Comparison of ENCODE assay signal across 1 cellular context in the genomic region with DNA sequence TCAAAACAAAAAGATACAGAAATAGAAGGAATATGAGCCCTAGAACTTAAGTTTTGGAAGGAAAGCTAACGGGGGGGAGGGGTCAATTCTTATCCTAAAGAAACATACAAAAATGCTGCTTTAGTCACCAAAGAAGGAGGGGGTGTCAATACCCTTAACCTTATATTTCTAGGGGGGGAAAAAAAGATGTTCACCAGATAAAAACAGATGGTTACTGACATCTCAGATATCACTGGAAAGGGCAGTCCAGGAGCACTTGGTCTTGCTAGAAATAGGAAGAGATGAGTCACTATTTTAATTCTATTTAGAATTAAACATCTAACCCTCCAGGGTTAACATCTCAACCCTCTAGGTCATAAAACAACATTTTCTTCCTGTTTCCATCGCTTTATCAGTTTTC.
A peak's percentile ranks its signal among the peaks of the same experiment; 100 is the strongest.
TF ChIP-seq lines count a peak whose summit lies in the region.

No MANE protein-coding gene starts in this region.

TF ChIP-seq in K562, 482 proteins besides CTCF, POLR2A, EP300 and RAD21 (continued from another document and continues in another):
- peak; percentile 70 for TF ChIP-seq TCF3 (CRISPR knock-in tag; IDR thresholded peaks at IDR 0.05)
- TF ChIP-seq, protein P1, sequence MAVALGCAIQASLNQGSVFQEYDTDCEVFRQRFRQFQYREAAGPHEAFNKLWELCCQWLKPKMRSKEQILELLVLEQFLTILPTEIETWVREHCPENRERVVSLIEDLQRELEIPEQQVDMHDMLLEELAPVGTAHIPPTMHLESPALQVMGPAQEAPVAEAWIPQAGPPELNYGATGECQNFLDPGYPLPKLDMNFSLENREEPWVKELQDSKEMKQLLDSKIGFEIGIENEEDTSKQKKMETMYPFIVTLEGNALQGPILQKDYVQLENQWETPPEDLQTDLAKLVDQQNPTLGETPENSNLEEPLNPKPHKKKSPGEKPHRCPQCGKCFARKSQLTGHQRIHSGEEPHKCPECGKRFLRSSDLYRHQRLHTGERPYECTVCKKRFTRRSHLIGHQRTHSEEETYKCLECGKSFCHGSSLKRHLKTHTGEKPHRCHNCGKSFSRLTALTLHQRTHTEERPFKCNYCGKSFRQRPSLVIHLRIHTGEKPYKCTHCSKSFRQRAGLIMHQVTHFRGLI (CRISPR knock-in tag; IDR thresholded peaks at IDR 0.05): no peak
- no peak for TF ChIP-seq MXI1 (IDR thresholded peaks at IDR 0.05; ENCODE audit: low read depth, low read length)
- TF ChIP-seq, protein P2, sequence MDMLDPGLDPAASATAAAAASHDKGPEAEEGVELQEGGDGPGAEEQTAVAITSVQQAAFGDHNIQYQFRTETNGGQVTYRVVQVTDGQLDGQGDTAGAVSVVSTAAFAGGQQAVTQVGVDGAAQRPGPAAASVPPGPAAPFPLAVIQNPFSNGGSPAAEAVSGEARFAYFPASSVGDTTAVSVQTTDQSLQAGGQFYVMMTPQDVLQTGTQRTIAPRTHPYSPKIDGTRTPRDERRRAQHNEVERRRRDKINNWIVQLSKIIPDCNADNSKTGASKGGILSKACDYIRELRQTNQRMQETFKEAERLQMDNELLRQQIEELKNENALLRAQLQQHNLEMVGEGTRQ (CRISPR knock-in tag; IDR thresholded peaks at IDR 0.05): no peak
- no peak for TF ChIP-seq HDAC2 (IDR thresholded peaks at IDR 0.05)
- TF ChIP-seq, protein P3, sequence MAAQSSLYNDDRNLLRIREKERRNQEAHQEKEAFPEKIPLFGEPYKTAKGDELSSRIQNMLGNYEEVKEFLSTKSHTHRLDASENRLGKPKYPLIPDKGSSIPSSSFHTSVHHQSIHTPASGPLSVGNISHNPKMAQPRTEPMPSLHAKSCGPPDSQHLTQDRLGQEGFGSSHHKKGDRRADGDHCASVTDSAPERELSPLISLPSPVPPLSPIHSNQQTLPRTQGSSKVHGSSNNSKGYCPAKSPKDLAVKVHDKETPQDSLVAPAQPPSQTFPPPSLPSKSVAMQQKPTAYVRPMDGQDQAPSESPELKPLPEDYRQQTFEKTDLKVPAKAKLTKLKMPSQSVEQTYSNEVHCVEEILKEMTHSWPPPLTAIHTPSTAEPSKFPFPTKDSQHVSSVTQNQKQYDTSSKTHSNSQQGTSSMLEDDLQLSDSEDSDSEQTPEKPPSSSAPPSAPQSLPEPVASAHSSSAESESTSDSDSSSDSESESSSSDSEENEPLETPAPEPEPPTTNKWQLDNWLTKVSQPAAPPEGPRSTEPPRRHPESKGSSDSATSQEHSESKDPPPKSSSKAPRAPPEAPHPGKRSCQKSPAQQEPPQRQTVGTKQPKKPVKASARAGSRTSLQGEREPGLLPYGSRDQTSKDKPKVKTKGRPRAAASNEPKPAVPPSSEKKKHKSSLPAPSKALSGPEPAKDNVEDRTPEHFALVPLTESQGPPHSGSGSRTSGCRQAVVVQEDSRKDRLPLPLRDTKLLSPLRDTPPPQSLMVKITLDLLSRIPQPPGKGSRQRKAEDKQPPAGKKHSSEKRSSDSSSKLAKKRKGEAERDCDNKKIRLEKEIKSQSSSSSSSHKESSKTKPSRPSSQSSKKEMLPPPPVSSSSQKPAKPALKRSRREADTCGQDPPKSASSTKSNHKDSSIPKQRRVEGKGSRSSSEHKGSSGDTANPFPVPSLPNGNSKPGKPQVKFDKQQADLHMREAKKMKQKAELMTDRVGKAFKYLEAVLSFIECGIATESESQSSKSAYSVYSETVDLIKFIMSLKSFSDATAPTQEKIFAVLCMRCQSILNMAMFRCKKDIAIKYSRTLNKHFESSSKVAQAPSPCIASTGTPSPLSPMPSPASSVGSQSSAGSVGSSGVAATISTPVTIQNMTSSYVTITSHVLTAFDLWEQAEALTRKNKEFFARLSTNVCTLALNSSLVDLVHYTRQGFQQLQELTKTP (IDR thresholded peaks at IDR 0.05; ENCODE audit: low read depth in 1 of 2, partially characterized antibody in 2 of 2): no peak
- TF ChIP-seq ZKSCAN8 (CRISPR knock-in tag; IDR thresholded peaks at IDR 0.05): no peak
- TF ChIP-seq ZNF551 (CRISPR knock-in tag; IDR thresholded peaks at IDR 0.05): no peak
- no peak for TF ChIP-seq ZNF224 (CRISPR knock-in tag; IDR thresholded peaks at IDR 0.05)
- TF ChIP-seq ELF1 (tag; IDR thresholded peaks at IDR 0.05): no peak
- TF ChIP-seq ZNF408 (CRISPR knock-in tag; IDR thresholded peaks at IDR 0.05; ENCODE audit: low read depth): no peak
- TF ChIP-seq, protein P4, sequence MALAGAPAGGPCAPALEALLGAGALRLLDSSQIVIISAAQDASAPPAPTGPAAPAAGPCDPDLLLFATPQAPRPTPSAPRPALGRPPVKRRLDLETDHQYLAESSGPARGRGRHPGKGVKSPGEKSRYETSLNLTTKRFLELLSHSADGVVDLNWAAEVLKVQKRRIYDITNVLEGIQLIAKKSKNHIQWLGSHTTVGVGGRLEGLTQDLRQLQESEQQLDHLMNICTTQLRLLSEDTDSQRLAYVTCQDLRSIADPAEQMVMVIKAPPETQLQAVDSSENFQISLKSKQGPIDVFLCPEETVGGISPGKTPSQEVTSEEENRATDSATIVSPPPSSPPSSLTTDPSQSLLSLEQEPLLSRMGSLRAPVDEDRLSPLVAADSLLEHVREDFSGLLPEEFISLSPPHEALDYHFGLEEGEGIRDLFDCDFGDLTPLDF (CRISPR knock-in tag; IDR thresholded peaks at IDR 0.05): no peak
- TF ChIP-seq FOXP1 (CRISPR knock-in tag; IDR thresholded peaks at IDR 0.05): no peak
- no peak for TF ChIP-seq MCM7 (IDR thresholded peaks at IDR 0.05)
- TF ChIP-seq SMAD2 (IDR thresholded peaks at IDR 0.05; ENCODE audit: low read depth, low read length): no peak
- TF ChIP-seq HMGN3 (IDR thresholded peaks at IDR 0.05; ENCODE audit: borderline replicate concordance, extremely low read depth, insufficient read length, low read depth, low read length): no peak
- TF ChIP-seq, protein P5, sequence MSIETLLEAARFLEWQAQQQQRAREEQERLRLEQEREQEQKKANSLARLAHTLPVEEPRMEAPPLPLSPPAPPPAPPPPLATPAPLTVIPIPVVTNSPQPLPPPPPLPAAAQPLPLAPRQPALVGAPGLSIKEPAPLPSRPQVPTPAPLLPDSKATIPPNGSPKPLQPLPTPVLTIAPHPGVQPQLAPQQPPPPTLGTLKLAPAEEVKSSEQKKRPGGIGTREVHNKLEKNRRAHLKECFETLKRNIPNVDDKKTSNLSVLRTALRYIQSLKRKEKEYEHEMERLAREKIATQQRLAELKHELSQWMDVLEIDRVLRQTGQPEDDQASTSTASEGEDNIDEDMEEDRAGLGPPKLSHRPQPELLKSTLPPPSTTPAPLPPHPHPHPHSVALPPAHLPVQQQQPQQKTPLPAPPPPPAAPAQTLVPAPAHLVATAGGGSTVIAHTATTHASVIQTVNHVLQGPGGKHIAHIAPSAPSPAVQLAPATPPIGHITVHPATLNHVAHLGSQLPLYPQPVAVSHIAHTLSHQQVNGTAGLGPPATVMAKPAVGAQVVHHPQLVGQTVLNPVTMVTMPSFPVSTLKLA (conservative IDR thresholded peaks at IDR 0.05): 0 out of 4 replicates have a peak, but pooled peaks have one; percentile 32 to 34
- no peak for TF ChIP-seq TAF7 (tag; IDR thresholded peaks at IDR 0.05)
- TF ChIP-seq JUND (IDR thresholded peaks at IDR 0.05; ENCODE audit: borderline replicate concordance, low read depth, low read length): peak; percentile 81; the same call in 1 of the 2 replicates
- TF ChIP-seq JUND (tag; IDR thresholded peaks at IDR 0.05; ENCODE audit: borderline replicate concordance, low read depth, low read length): peak; percentile 44; the same call in 2 of the 3 replicates
- TF ChIP-seq HIVEP1 (CRISPR knock-in tag; IDR thresholded peaks at IDR 0.05): no peak
- TF ChIP-seq OTX1 (CRISPR knock-in tag; IDR thresholded peaks at IDR 0.05): no peak
- TF ChIP-seq ZNF146 (CRISPR knock-in tag; IDR thresholded peaks at IDR 0.05; ENCODE audit: unreplicated experiment): no peak
- no peak for TF ChIP-seq ZBTB8A (IDR thresholded peaks at IDR 0.05; ENCODE audit: partially characterized antibody)
- TF ChIP-seq ARID1B (IDR thresholded peaks at IDR 0.05): peak; percentile 90
- TF ChIP-seq, protein P6, sequence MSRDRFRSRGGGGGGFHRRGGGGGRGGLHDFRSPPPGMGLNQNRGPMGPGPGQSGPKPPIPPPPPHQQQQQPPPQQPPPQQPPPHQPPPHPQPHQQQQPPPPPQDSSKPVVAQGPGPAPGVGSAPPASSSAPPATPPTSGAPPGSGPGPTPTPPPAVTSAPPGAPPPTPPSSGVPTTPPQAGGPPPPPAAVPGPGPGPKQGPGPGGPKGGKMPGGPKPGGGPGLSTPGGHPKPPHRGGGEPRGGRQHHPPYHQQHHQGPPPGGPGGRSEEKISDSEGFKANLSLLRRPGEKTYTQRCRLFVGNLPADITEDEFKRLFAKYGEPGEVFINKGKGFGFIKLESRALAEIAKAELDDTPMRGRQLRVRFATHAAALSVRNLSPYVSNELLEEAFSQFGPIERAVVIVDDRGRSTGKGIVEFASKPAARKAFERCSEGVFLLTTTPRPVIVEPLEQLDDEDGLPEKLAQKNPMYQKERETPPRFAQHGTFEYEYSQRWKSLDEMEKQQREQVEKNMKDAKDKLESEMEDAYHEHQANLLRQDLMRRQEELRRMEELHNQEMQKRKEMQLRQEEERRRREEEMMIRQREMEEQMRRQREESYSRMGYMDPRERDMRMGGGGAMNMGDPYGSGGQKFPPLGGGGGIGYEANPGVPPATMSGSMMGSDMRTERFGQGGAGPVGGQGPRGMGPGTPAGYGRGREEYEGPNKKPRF (IDR thresholded peaks at IDR 0.05; ENCODE audit: low read depth, low read length): no peak
- peak; percentile 81 for TF ChIP-seq DPF2 (IDR thresholded peaks at IDR 0.05)
- TF ChIP-seq TAF15 (IDR thresholded peaks at IDR 0.05; ENCODE audit: low read depth, low read length): no peak
- TF ChIP-seq ZBTB17 (CRISPR knock-in tag; IDR thresholded peaks at IDR 0.05): no peak
- no peak for TF ChIP-seq FUS (optimal IDR thresholded peaks at IDR 0.05; ENCODE audit: low read depth, low read length)
- TF ChIP-seq SMARCE1 (IDR thresholded peaks at IDR 0.05): peak; percentile 65; the same call in 1 of the 2 replicates
- TF ChIP-seq RBM15 (IDR thresholded peaks at IDR 0.05; ENCODE audit: insufficient read depth, low read length): no peak
- no peak for TF ChIP-seq HMG20A (CRISPR knock-in tag; conservative IDR thresholded peaks at IDR 0.05)
- TF ChIP-seq, protein P7, sequence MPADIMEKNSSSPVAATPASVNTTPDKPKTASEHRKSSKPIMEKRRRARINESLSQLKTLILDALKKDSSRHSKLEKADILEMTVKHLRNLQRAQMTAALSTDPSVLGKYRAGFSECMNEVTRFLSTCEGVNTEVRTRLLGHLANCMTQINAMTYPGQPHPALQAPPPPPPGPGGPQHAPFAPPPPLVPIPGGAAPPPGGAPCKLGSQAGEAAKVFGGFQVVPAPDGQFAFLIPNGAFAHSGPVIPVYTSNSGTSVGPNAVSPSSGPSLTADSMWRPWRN (IDR thresholded peaks at IDR 0.05; ENCODE audit: low read depth): no peak
- no peak for TF ChIP-seq ARNT (IDR thresholded peaks at IDR 0.05)
- no peak for TF ChIP-seq RBFOX2 (IDR thresholded peaks at IDR 0.05; ENCODE audit: low read depth, low read length)
- TF ChIP-seq ZNF764 (CRISPR knock-in tag; IDR thresholded peaks at IDR 0.05; ENCODE audit: low read depth): no peak
- TF ChIP-seq, protein P8, sequence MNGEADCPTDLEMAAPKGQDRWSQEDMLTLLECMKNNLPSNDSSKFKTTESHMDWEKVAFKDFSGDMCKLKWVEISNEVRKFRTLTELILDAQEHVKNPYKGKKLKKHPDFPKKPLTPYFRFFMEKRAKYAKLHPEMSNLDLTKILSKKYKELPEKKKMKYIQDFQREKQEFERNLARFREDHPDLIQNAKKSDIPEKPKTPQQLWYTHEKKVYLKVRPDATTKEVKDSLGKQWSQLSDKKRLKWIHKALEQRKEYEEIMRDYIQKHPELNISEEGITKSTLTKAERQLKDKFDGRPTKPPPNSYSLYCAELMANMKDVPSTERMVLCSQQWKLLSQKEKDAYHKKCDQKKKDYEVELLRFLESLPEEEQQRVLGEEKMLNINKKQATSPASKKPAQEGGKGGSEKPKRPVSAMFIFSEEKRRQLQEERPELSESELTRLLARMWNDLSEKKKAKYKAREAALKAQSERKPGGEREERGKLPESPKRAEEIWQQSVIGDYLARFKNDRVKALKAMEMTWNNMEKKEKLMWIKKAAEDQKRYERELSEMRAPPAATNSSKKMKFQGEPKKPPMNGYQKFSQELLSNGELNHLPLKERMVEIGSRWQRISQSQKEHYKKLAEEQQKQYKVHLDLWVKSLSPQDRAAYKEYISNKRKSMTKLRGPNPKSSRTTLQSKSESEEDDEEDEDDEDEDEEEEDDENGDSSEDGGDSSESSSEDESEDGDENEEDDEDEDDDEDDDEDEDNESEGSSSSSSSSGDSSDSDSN (IDR thresholded peaks at IDR 0.05; ENCODE audit: borderline replicate concordance in 1 of 2, low read depth in 2 of 2, low read length in 2 of 2): no peak
- no peak for TF ChIP-seq ZEB2 (IDR thresholded peaks at IDR 0.05)
- TF ChIP-seq, protein P9, sequence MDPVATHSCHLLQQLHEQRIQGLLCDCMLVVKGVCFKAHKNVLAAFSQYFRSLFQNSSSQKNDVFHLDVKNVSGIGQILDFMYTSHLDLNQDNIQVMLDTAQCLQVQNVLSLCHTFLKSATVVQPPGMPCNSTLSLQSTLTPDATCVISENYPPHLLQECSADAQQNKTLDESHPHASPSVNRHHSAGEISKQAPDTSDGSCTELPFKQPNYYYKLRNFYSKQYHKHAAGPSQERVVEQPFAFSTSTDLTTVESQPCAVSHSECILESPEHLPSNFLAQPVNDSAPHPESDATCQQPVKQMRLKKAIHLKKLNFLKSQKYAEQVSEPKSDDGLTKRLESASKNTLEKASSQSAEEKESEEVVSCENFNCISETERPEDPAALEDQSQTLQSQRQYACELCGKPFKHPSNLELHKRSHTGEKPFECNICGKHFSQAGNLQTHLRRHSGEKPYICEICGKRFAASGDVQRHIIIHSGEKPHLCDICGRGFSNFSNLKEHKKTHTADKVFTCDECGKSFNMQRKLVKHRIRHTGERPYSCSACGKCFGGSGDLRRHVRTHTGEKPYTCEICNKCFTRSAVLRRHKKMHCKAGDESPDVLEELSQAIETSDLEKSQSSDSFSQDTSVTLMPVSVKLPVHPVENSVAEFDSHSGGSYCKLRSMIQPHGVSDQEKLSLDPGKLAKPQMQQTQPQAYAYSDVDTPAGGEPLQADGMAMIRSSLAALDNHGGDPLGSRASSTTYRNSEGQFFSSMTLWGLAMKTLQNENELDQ (CRISPR knock-in tag; IDR thresholded peaks at IDR 0.05; ENCODE audit: borderline replicate concordance): no peak
- TF ChIP-seq ZBTB7A (IDR thresholded peaks at IDR 0.05; ENCODE audit: borderline replicate concordance, control insufficient read depth, low read depth, low read length): no peak
- TF ChIP-seq, protein P10, sequence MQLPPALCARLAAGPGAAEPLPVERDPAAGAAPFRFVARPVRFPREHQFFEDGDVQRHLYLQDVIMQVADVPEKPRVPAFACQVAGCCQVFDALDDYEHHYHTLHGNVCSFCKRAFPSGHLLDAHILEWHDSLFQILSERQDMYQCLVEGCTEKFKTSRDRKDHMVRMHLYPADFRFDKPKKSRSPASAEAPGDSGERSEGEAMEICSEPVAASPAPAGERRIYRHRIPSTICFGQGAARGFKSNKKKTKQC (CRISPR knock-in tag; IDR thresholded peaks at IDR 0.05): no peak
- TF ChIP-seq ZNF24 (IDR thresholded peaks at IDR 0.05): no peak
- TF ChIP-seq BRCA1 (IDR thresholded peaks at IDR 0.05): no peak
- no peak for TF ChIP-seq BRCA1 (CRISPR knock-in tag; IDR thresholded peaks at IDR 0.05)
- TF ChIP-seq HCFC1 (IDR thresholded peaks at IDR 0.05; ENCODE audit: low read depth, low read length): no peak
- no peak for TF ChIP-seq NFIX (CRISPR knock-in tag; IDR thresholded peaks at IDR 0.05; ENCODE audit: low read depth)
- no peak for TF ChIP-seq SAFB2 (IDR thresholded peaks at IDR 0.05; ENCODE audit: borderline replicate concordance, low read depth, low read length, severe bottlenecking)
- no peak for TF ChIP-seq RB1 (IDR thresholded peaks at IDR 0.05; ENCODE audit: low read depth)
- TF ChIP-seq ZNF75A (CRISPR knock-in tag; IDR thresholded peaks at IDR 0.05): no peak
- TF ChIP-seq MAFG (tag; conservative IDR thresholded peaks at IDR 0.05): no peak
